1 cellular context compared by ENCODE assay signal in the genomic region with DNA sequence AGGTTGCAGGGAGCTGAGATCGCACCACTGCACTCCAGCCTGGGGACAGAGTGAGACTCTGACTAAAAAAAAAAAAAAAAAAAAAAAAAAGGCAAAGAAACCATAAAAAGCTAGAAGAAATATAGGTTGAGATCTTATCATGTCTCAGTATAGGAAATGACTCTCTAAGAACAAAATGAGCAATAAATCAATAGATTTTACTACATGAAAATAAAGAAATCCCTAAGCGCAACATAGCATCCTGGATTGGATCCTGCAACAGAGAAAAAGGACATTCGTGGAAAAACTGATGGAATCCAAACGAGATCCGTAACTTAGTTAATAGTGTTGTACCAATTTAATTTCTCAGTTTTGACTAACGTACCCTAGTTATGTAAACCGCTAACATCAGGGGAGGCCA.
TF ChIP-seq lines count a peak whose summit lies in the region.

No MANE protein-coding gene starts in this region.

TF ChIP-seq in IMR-90, 13 proteins besides CTCF, POLR2A, EP300 and RAD21 (continued from another document):
- no peak for TF ChIP-seq CHD1 (IDR thresholded peaks at IDR 0.05; ENCODE audit: low read depth, low read length)
- TF ChIP-seq BHLHE40 (IDR thresholded peaks at IDR 0.05; ENCODE audit: low read depth, low read length), result no peak
- no peak for TF ChIP-seq MAFK (IDR thresholded peaks at IDR 0.05; ENCODE audit: low read depth, low read length)
- no peak for TF ChIP-seq CEBPB (IDR thresholded peaks at IDR 0.05; ENCODE audit: low read depth, low read length)
- no peak for TF ChIP-seq NFE2L2 (IDR thresholded peaks at IDR 0.05; ENCODE audit: low read depth, low read length)
- TF ChIP-seq, protein P1, sequence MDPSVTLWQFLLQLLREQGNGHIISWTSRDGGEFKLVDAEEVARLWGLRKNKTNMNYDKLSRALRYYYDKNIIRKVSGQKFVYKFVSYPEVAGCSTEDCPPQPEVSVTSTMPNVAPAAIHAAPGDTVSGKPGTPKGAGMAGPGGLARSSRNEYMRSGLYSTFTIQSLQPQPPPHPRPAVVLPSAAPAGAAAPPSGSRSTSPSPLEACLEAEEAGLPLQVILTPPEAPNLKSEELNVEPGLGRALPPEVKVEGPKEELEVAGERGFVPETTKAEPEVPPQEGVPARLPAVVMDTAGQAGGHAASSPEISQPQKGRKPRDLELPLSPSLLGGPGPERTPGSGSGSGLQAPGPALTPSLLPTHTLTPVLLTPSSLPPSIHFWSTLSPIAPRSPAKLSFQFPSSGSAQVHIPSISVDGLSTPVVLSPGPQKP (IDR thresholded peaks at IDR 0.05; ENCODE audit: borderline replicate concordance, low read depth, low read length), result no peak
